ENCODE assay signal across 26 cellular contexts in the genomic region with DNA sequence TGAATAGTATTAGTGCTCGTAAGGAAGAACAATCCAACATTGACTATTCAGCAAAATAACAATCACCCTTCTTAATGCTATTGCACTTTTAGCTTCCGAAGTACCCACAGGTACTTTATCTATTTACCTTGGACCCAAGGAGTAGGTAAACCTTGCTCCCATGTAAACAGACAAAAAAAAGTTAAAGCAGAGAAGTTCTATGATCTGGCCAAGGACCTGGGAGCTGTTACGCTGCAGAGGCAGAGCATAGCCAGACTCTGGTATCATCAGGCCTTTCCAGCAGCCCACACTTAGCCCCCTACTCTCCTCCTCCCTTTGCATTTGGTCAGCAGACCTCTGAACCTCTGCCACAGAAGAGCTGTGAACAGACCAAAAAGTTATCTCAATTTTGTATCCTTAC.
"Had no signal": no experiment of that assay in that cellular context is flagged by ENCODE, and none has a peak within 500 bp of the region (broad histone marks: within the 10 kb centered on the region; RNA-seq: fewer than 3 reads in every experiment).

No MANE protein-coding gene starts in this region.

- FAIRE-seq: colon, frontal cortex had no signal

- H3K4me1 ChIP-seq: ascending aorta, breast epithelium, thyroid gland had no signal

- H3K27ac Mint-ChIP-seq: activated CD4-positive, alpha-beta memory T cell treated with anti-CD3 and anti-CD28 coated beads, Interleukin-2, amount 10 ng/mL, durations not matched to agents 7 days and 5 days; activated CD4-positive, alpha-beta T cell treated with anti-CD3 and anti-CD28 coated beads, Interleukin-2, amount 10 ng/mL, durations not matched to agents 7 days and 5 days; activated naive CD4-positive, alpha-beta T cell treated with anti-CD3 and anti-CD28 coated beads, Interleukin-2, amount 10 ng/mL, durations not matched to agents 7 days and 5 days; activated naive CD8-positive, alpha-beta T cell treated with anti-CD3 and anti-CD28 coated beads, Interleukin-2, amount 10 ng/mL, durations not matched to agents 7 days and 5 days; activated T-cell treated with anti-CD3 and anti-CD28 coated beads, Interleukin-2, amount 50 U/mL, for 24 hours; mesothelial cell of epicardium; naive B cell; stimulated activated naive B cell treated with anti-CD40 and anti-IgM and Interleukin-4, amounts not matched to agents 10 μg/mL and 1 μg/mL and 100 μg/mL, for 72 hours had no signal

- H3K4me1 Mint-ChIP-seq: activated CD4-positive, alpha-beta memory T cell treated with anti-CD3 and anti-CD28 coated beads, Interleukin-2, amount 10 ng/mL, durations not matched to agents 7 days and 5 days; activated CD4-positive, alpha-beta T cell treated with anti-CD3 and anti-CD28 coated beads, Interleukin-2, amount 10 ng/mL, durations not matched to agents 7 days and 5 days; activated naive CD4-positive, alpha-beta T cell treated with anti-CD3 and anti-CD28 coated beads, Interleukin-2, amount 10 ng/mL, durations not matched to agents 7 days and 5 days; activated naive CD8-positive, alpha-beta T cell treated with anti-CD3 and anti-CD28 coated beads, Interleukin-2, amount 10 ng/mL, durations not matched to agents 7 days and 5 days; central memory CD8-positive, alpha-beta T cell; naive B cell; stimulated activated naive B cell treated with anti-CD40 and anti-IgM and Interleukin-4, amounts not matched to agents 10 μg/mL and 1 μg/mL and 100 μg/mL, for 72 hours had no signal

- H3K9me3 Mint-ChIP-seq: activated CD4-positive, alpha-beta memory T cell treated with anti-CD3 and anti-CD28 coated beads, Interleukin-2, amount 10 ng/mL, durations not matched to agents 7 days and 5 days; activated CD4-positive, alpha-beta T cell treated with anti-CD3 and anti-CD28 coated beads, Interleukin-2, amount 10 ng/mL, durations not matched to agents 7 days and 5 days; activated naive CD4-positive, alpha-beta T cell treated with anti-CD3 and anti-CD28 coated beads, Interleukin-2, amount 10 ng/mL, durations not matched to agents 7 days and 5 days; activated naive CD8-positive, alpha-beta T cell treated with anti-CD3 and anti-CD28 coated beads, Interleukin-2, amount 10 ng/mL, durations not matched to agents 7 days and 5 days; activated T-cell treated with anti-CD3 and anti-CD28 coated beads, Interleukin-2, amount 50 U/mL, for 24 hours; central memory CD8-positive, alpha-beta T cell; mesothelial cell of epicardium; naive B cell; stimulated activated naive B cell treated with anti-CD40 and anti-IgM and Interleukin-4, amounts not matched to agents 10 μg/mL and 1 μg/mL and 100 μg/mL, for 72 hours had no signal

- H3K4me3 Mint-ChIP-seq: activated CD4-positive, alpha-beta memory T cell treated with anti-CD3 and anti-CD28 coated beads, Interleukin-2, amount 10 ng/mL, durations not matched to agents 7 days and 5 days; activated CD4-positive, alpha-beta T cell treated with anti-CD3 and anti-CD28 coated beads, Interleukin-2, amount 10 ng/mL, durations not matched to agents 7 days and 5 days; activated naive CD4-positive, alpha-beta T cell treated with anti-CD3 and anti-CD28 coated beads, Interleukin-2, amount 10 ng/mL, durations not matched to agents 7 days and 5 days; activated naive CD8-positive, alpha-beta T cell treated with anti-CD3 and anti-CD28 coated beads, Interleukin-2, amount 10 ng/mL, durations not matched to agents 7 days and 5 days; activated T-cell treated with anti-CD3 and anti-CD28 coated beads, Interleukin-2, amount 50 U/mL, for 24 hours; central memory CD8-positive, alpha-beta T cell; mesothelial cell of epicardium; stimulated activated naive B cell treated with anti-CD40 and anti-IgM and Interleukin-4, amounts not matched to agents 10 μg/mL and 1 μg/mL and 100 μg/mL, for 72 hours had no signal

- ATAC-seq: stimulated activated naive B cell treated with anti-CD40 and anti-IgM and Interleukin-4, amounts not matched to agents 10 μg/mL and 1 μg/mL and 100 μg/mL, for 72 hours had no signal

- H3K27ac ChIP-seq: ascending aorta, breast epithelium, left ventricle myocardium inferior, stomach, thyroid gland had no signal

- H3K36me3 Mint-ChIP-seq: activated naive CD4-positive, alpha-beta T cell treated with anti-CD3 and anti-CD28 coated beads, Interleukin-2, amount 10 ng/mL, durations not matched to agents 7 days and 5 days; activated naive CD8-positive, alpha-beta T cell treated with anti-CD3 and anti-CD28 coated beads, Interleukin-2, amount 10 ng/mL, durations not matched to agents 7 days and 5 days; mesothelial cell of epicardium; naive B cell; stimulated activated naive B cell treated with anti-CD40 and anti-IgM and Interleukin-4, amounts not matched to agents 10 μg/mL and 1 μg/mL and 100 μg/mL, for 72 hours had no signal

- H3K9me3 ChIP-seq: ascending aorta, breast epithelium, right atrium auricular region, stomach, thyroid gland had no signal

- DNase-seq: activated CD4-positive, alpha-beta memory T cell treated with anti-CD3 and anti-CD28 coated beads, Interleukin-2, amount 10 ng/mL, durations not matched to agents 7 days and 5 days; activated CD4-positive, alpha-beta T cell treated with anti-CD3 and anti-CD28 coated beads for 1 hour; activated CD4-positive, alpha-beta T cell treated with anti-CD3 and anti-CD28 coated beads, Interleukin-2, amount 10 ng/mL, durations not matched to agents 7 days and 5 days; activated CD8-positive, alpha-beta memory T cell treated with anti-CD3 and anti-CD28 coated beads, Interleukin-2, amount 50 U/mL, for 48 hours; activated gamma-delta T cell; activated naive CD4-positive, alpha-beta T cell treated with anti-CD3 and anti-CD28 coated beads, Interleukin-2, amount 10 ng/mL, durations not matched to agents 7 days and 5 days; activated naive CD8-positive, alpha-beta T cell treated with anti-CD3 and anti-CD28 coated beads, Interleukin-2, amount 10 ng/mL, durations not matched to agents 7 days and 5 days; activated T-cell treated with anti-CD3 and anti-CD28 coated beads, Interleukin-2, amount 50 U/mL, for 24 hours; effector memory CD4-positive, alpha-beta T cell; kidney glomerular epithelial cell; left ventricle myocardium inferior; naive B cell; occipital lobe; stimulated activated CD4-positive, alpha-beta T cell treated with anti-CD3 and anti-CD28 coated beads, Interleukin-15, amount 100 ng/mL, for 24 hours; stimulated activated CD4-positive, alpha-beta T cell treated with anti-CD3 and anti-CD28 coated beads, Interleukin-2, amount 100 ng/mL, for 24 hours; stimulated activated naive B cell treated with anti-CD40 and anti-IgM and Interleukin-4, amounts not matched to agents 10 μg/mL and 1 μg/mL and 100 μg/mL, for 72 hours; stomach; T-helper 2 cell had no signal

- H3K27me3 ChIP-seq: ascending aorta, breast epithelium, right atrium auricular region, stomach, thyroid gland had no signal

- H3K4me3 ChIP-seq: ascending aorta, breast epithelium, left ventricle myocardium inferior, right atrium auricular region, stomach, thyroid gland had no signal

- H3K36me3 ChIP-seq: ascending aorta, breast epithelium, left ventricle myocardium inferior, right atrium auricular region, stomach, thyroid gland had no signal
